Comparison of ENCODE assay signal across 27 cellular contexts in genomic region chr9:117365438-117365837, GRCh38.
"Had no signal": no experiment of that assay in that cellular context is flagged by ENCODE, and none has a peak within 500 bp of the region (broad histone marks: within the 10 kb centered on the region; RNA-seq: fewer than 3 reads in every experiment).

No MANE protein-coding gene starts in this region.

- H3K4me3 Mint-ChIP-seq: activated T-cell treated with anti-CD3 and anti-CD28 coated beads, Interleukin-2, amount 50 U/mL, for 24 hours; activated T-helper 17 cell treated with anti-CD3 and anti-CD28 coated beads, Interleukin-2, amount 50 U/mL, for 72 hours; endodermal cell; mesothelial cell of epicardium; naive thymus-derived CD8-positive, alpha-beta T cell; neural progenitor cell had no signal

- ATAC-seq: activated naive CD4-positive, alpha-beta T cell treated with anti-CD3 and anti-CD28 coated beads, Interleukin-2, amount 50 U/mL, for 72 hours; activated T-helper 17 cell treated with anti-CD3 and anti-CD28 coated beads, Interleukin-2, amount 50 U/mL, for 72 hours; gastrocnemius medialis; naive thymus-derived CD8-positive, alpha-beta T cell had no signal

- H3K9me3 Mint-ChIP-seq: activated T-helper 17 cell treated with anti-CD3 and anti-CD28 coated beads, Interleukin-2, amount 50 U/mL, for 72 hours; endodermal cell; mesothelial cell of epicardium; neural progenitor cell had no signal

- H3K27me3 ChIP-seq: esophagus squamous epithelium, gastrocnemius medialis, neural progenitor cell, sigmoid colon, testis, uterus had no signal

- H3K27me3 Mint-ChIP-seq: activated T-cell treated with anti-CD3 and anti-CD28 coated beads, Interleukin-2, amount 50 U/mL, for 24 hours; activated T-helper 17 cell treated with anti-CD3 and anti-CD28 coated beads, Interleukin-2, amount 50 U/mL, for 72 hours had no signal

- H3K27ac Mint-ChIP-seq: activated naive CD4-positive, alpha-beta T cell treated with anti-CD3 and anti-CD28 coated beads, Interleukin-2, amount 50 U/mL, for 72 hours; activated T-cell treated with anti-CD3 and anti-CD28 coated beads, Interleukin-2, amount 50 U/mL, for 24 hours; activated T-helper 17 cell treated with anti-CD3 and anti-CD28 coated beads, Interleukin-2, amount 50 U/mL, for 72 hours; endodermal cell; mesothelial cell of epicardium; naive thymus-derived CD8-positive, alpha-beta T cell; neural progenitor cell had no signal

- DNase-seq: activated CD4-positive, alpha-beta T cell treated with anti-CD3 and anti-CD28 coated beads, Interleukin-2, amount 50 U/mL, for 1 hour; activated CD4-positive, CD25-positive, alpha-beta regulatory T cell treated with anti-CD3 and anti-CD28 coated beads, Interleukin-2, amount 50 U/mL, for 72 hours; activated CD8-positive, alpha-beta memory T cell treated with anti-CD3 and anti-CD28 coated beads for 24 hours; activated CD8-positive, alpha-beta memory T cell treated with anti-CD3 and anti-CD28 coated beads, Interleukin-2, amount 50 U/mL, for 4 hours; activated T-cell treated with anti-CD3 and anti-CD28 coated beads, Interleukin-2, amount 50 U/mL, for 24 hours; cerebellar nuclear complex; endodermal cell; esophagus squamous epithelium; gastrocnemius medialis; hippocampal formation; left ventricle myocardium inferior; mammary epithelial cell; naive thymus-derived CD8-positive, alpha-beta T cell; posterior cingulate gyrus; sigmoid colon; stimulated activated CD4-positive, alpha-beta T cell treated with anti-CD3 and anti-CD28 coated beads, Interleukin-15, amount 100 ng/mL, for 24 hours; stimulated activated CD4-positive, alpha-beta T cell treated with anti-CD3 and anti-CD28 coated beads, Interleukin-2, amount 100 ng/mL, for 48 hours; stimulated activated CD8-positive, alpha-beta memory T cell treated with anti-CD3 and anti-CD28 coated beads, Interleukin-4, amount 100 ng/mL, for 48 hours; stimulated activated naive CD4-positive, alpha-beta T cell; testis; uterus; WERI-Rb-1 had no signal

- H3K36me3 Mint-ChIP-seq: mesothelial cell of epicardium; naive thymus-derived CD8-positive, alpha-beta T cell; neural progenitor cell had no signal

- H3K9me3 ChIP-seq: esophagus squamous epithelium, gastrocnemius medialis, left ventricle myocardium inferior, sigmoid colon, testis, uterus had no signal

- H3K27ac ChIP-seq: coronary artery, esophagus squamous epithelium, gastrocnemius medialis, left ventricle myocardium inferior, neural progenitor cell, sigmoid colon, testis, uterus, WERI-Rb-1 had no signal

- H3K4me1 Mint-ChIP-seq: activated T-helper 17 cell treated with anti-CD3 and anti-CD28 coated beads, Interleukin-2, amount 50 U/mL, for 72 hours; mesothelial cell of epicardium; naive thymus-derived CD8-positive, alpha-beta T cell; neural progenitor cell had no signal
